7 cellular contexts compared by ENCODE assay signal in genomic region chr3:153164009-153164550, GRCh38. TPM values are rescaled to one million over a fixed set of nuclear protein-coding genes. Genes with fewer than 3 reads are reported as not detected.
A peak's percentile ranks its signal among the peaks of the same experiment; 100 is the strongest.
DNase-seq lines count a peak whose midpoint lies in the region; ATAC-seq, FAIRE-seq and TF ChIP-seq lines count a peak whose summit lies in the region.

No MANE protein-coding gene starts in this region.

- TF ChIP-seq CTCF in HL-60 (IDR thresholded peaks at IDR 0.05; ENCODE audit: insufficient read depth, low read length): no peak

- no peaks in the 10 kb centered on the region for H3K27me3 ChIP-seq in HL-60 (ENCODE audit: insufficient read depth, poor library complexity, severe bottlenecking)

- peak overlapping the region; percentile 99 for H3K27ac Mint-ChIP-seq in activated CD4-positive, alpha-beta memory T cell treated with anti-CD3 and anti-CD28 coated beads, Interleukin-2, amount 10 ng/mL, durations not matched to agents 7 days and 5 days
- H3K27ac Mint-ChIP-seq in stimulated activated memory B cell treated with anti-CD40 and anti-IgM and Interleukin-4, amounts not matched to agents 10 μg/mL and 1 μg/mL and 100 μg/mL, for 72 hours: peak overlapping the region; percentile 94

- H3K9me3 Mint-ChIP-seq in activated CD4-positive, alpha-beta memory T cell treated with anti-CD3 and anti-CD28 coated beads, Interleukin-2, amount 10 ng/mL, durations not matched to agents 7 days and 5 days: no peaks in the 10 kb centered on the region
- H3K9me3 Mint-ChIP-seq in stimulated activated memory B cell treated with anti-CD40 and anti-IgM and Interleukin-4, amounts not matched to agents 10 μg/mL and 1 μg/mL and 100 μg/mL, for 72 hours: no peaks in the 10 kb centered on the region

- peaks cover 53% of the 10 kb centered on the region for H3K36me3 Mint-ChIP-seq in activated CD4-positive, alpha-beta memory T cell treated with anti-CD3 and anti-CD28 coated beads, Interleukin-2, amount 10 ng/mL, durations not matched to agents 7 days and 5 days (ENCODE audit: low read depth)
- H3K36me3 Mint-ChIP-seq in stimulated activated memory B cell treated with anti-CD40 and anti-IgM and Interleukin-4, amounts not matched to agents 10 μg/mL and 1 μg/mL and 100 μg/mL, for 72 hours: peaks cover 6% of the 10 kb centered on the region

- DNase-seq in HL-60 (ENCODE audit: low read depth in 1 of 2, low spot score in 1 of 2): no peak
- no peak for DNase-seq in activated CD4-positive, alpha-beta memory T cell treated with anti-CD3 and anti-CD28 coated beads, Interleukin-2, amount 10 ng/mL, durations not matched to agents 7 days and 5 days
- no peak for DNase-seq in cortex of kidney (lab: John Stamatoyannopoulos, UW)
- no peak for DNase-seq in C1 segment of cervical spinal cord (lab: John Stamatoyannopoulos, UW)
- no peak for DNase-seq in RCC 7860 (ENCODE audit: low spot score)

- H3K4me1 Mint-ChIP-seq in activated CD4-positive, alpha-beta memory T cell treated with anti-CD3 and anti-CD28 coated beads, Interleukin-2, amount 10 ng/mL, durations not matched to agents 7 days and 5 days: peaks cover 55% of the 10 kb centered on the region
- peaks cover 61% of the 10 kb centered on the region for H3K4me1 Mint-ChIP-seq in stimulated activated memory B cell treated with anti-CD40 and anti-IgM and Interleukin-4, amounts not matched to agents 10 μg/mL and 1 μg/mL and 100 μg/mL, for 72 hours

- H3K4me3 Mint-ChIP-seq in activated CD4-positive, alpha-beta memory T cell treated with anti-CD3 and anti-CD28 coated beads, Interleukin-2, amount 10 ng/mL, durations not matched to agents 7 days and 5 days: peak overlapping the region; percentile 99
- peak overlapping the region; percentile 99 for H3K4me3 Mint-ChIP-seq in stimulated activated memory B cell treated with anti-CD40 and anti-IgM and Interleukin-4, amounts not matched to agents 10 μg/mL and 1 μg/mL and 100 μg/mL, for 72 hours

- no peak for FAIRE-seq in RCC 7860 (lab: Jason Lieb, UNC)

- POLR2A ChIA-PET in activated CD4-positive, alpha-beta memory T cell treated with anti-CD3 and anti-CD28 coated beads, Interleukin-2, amount 10 ng/mL, durations not matched to agents 7 days and 5 days (lab: Charles Lee): interaction anchor here (0.9 to 7.2 kb wide), 10 partner anchors 8 to 460 kb away, joined by 3 to 134 read pairs (median 6); no protein-coding TSS in a partner anchor

- CTCF ChIA-PET in activated CD4-positive, alpha-beta memory T cell treated with anti-CD3 and anti-CD28 coated beads, Interleukin-2, amount 10 ng/mL, durations not matched to agents 7 days and 5 days (lab: Charles Lee): interaction anchor here (0.7 to 5.2 kb wide), 18 partner anchors 22 to 431 kb away, joined by 3 to 41 read pairs (median 4); no protein-coding TSS in a partner anchor

- H3K27ac ChIP-seq in HL-60 (replicated peaks): no peak overlapping the region

- no peaks in the 10 kb centered on the region for H3K27me3 Mint-ChIP-seq in activated CD4-positive, alpha-beta memory T cell treated with anti-CD3 and anti-CD28 coated beads, Interleukin-2, amount 10 ng/mL, durations not matched to agents 7 days and 5 days
- no peaks in the 10 kb centered on the region for H3K27me3 Mint-ChIP-seq in stimulated activated memory B cell treated with anti-CD40 and anti-IgM and Interleukin-4, amounts not matched to agents 10 μg/mL and 1 μg/mL and 100 μg/mL, for 72 hours

- ATAC-seq in stimulated activated memory B cell treated with anti-CD40 and anti-IgM and Interleukin-4, amounts not matched to agents 10 μg/mL and 1 μg/mL and 100 μg/mL, for 72 hours: no peak

- H3K4me3 ChIP-seq in HL-60 (replicated peaks; ENCODE audit: insufficient read depth, low read length) (peak overlapping the region; percentile 90), iPS-11a (ENCODE audit: low read depth, low read length) (peak overlapping the region; percentile 68)

RNA-seq across cellular contexts. Expression of gene RAP2B, which starts 2.1 kb away (rescaled TPM):
- 10 to 100 TPM; 37.2 to 37.3 TPM for total RNA-seq in activated CD4-positive, alpha-beta memory T cell treated with anti-CD3 and anti-CD28 coated beads, Interleukin-2, amount 10 ng/mL, durations not matched to agents 7 days and 5 days
